1 cellular context compared by ENCODE assay signal in the genomic region with DNA sequence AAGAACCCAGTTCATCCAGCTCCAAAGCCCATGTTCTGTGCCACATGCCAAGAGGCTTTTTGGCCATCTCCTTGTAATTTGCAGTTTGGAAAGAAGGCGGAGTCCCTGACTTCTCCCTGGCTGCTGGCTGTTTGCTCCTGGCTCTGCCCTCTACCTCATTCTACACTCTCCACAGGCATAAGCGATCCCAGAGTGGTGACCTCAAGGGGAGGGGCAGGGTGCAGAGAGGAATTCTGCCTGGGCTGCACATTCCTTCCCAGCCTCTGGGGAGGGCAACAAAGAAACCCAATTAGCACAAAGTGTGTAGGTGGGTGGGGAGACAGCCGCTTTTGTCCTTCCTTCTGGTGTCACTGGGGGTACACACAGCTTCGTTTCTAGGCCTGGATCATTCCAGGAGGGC.
TF ChIP-seq lines count a peak whose summit lies in the region.

No MANE protein-coding gene starts in this region.

TF ChIP-seq in HEK293, 187 proteins besides CTCF, POLR2A, EP300 and RAD21 (continued from another document):
- TF ChIP-seq ZIC2 (tag by site-specific recombination; IDR thresholded peaks at IDR 0.05), result peak; percentile 35; the same call in 1 of the 2 replicates
- no peak for TF ChIP-seq SP3 (tag by site-specific recombination; IDR thresholded peaks at IDR 0.05)
- TF ChIP-seq, protein P1, sequence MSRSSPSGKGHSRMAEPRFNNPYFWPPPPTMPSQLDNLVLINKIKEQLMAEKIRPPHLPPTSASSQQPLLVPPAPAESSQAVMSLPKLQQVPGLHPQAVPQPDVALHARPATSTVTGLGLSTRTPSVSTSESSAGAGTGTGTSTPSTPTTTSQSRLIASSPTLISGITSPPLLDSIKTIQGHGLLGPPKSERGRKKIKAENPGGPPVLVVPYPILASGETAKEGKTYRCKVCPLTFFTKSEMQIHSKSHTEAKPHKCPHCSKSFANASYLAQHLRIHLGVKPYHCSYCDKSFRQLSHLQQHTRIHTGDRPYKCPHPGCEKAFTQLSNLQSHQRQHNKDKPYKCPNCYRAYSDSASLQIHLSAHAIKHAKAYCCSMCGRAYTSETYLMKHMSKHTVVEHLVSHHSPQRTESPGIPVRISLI (tag by site-specific recombination; IDR thresholded peaks at IDR 0.05), result no peak
- peak; percentile 30; the same call in 1 of the 2 replicates for TF ChIP-seq ZFHX2 (tag by site-specific recombination; conservative IDR thresholded peaks at IDR 0.05)
- TF ChIP-seq SP7 (tag by site-specific recombination; IDR thresholded peaks at IDR 0.05), result peak; percentile 43; the same call in 1 of the 2 replicates
